13 cellular contexts compared by ENCODE assay signal in genomic region chr10:34743804-34744203, GRCh38.
DNase-seq lines count a peak whose midpoint lies in the region; TF ChIP-seq lines count a peak whose summit lies in the region.
"Had no signal": no experiment of that assay in that cellular context is flagged by ENCODE, and none has a peak within 500 bp of the region (broad histone marks: within the 10 kb centered on the region; RNA-seq: fewer than 3 reads in every experiment).

No MANE protein-coding gene starts in this region.

- no peak for TF ChIP-seq CTCF in brain (conservative IDR thresholded peaks at IDR 0.05)

- peak overlapping the region in 4 of 5 experiments; percentile 17 to 89 (median 62) for H3K27ac Mint-ChIP-seq in brain
- no peak overlapping the region for H3K27ac Mint-ChIP-seq in activated naive CD8-positive, alpha-beta T cell treated with anti-CD3 and anti-CD28 coated beads for 36 hours
- H3K27ac Mint-ChIP-seq: activated CD4-positive, alpha-beta memory T cell treated with anti-CD3 and anti-CD28 coated beads for 36 hours; B cell had no signal

- H3K4me3 Mint-ChIP-seq in brain: peak overlapping the region in 4 of 5 experiments; percentile 4 to 40 (median 18)
- no peak overlapping the region for H3K4me3 Mint-ChIP-seq in activated naive CD8-positive, alpha-beta T cell treated with anti-CD3 and anti-CD28 coated beads for 36 hours
- H3K4me3 Mint-ChIP-seq: activated CD4-positive, alpha-beta memory T cell treated with anti-CD3 and anti-CD28 coated beads for 36 hours; B cell had no signal

- no peaks in the 10 kb centered on the region for H3K36me3 Mint-ChIP-seq in brain
- no peaks in the 10 kb centered on the region for H3K36me3 Mint-ChIP-seq in activated naive CD8-positive, alpha-beta T cell treated with anti-CD3 and anti-CD28 coated beads for 36 hours
- H3K36me3 Mint-ChIP-seq: activated CD4-positive, alpha-beta memory T cell treated with anti-CD3 and anti-CD28 coated beads for 36 hours had no signal

- DNase-seq in EH (ENCODE audit: low read depth) (peak; percentile 51), cardiac septum (ENCODE audit: low spot score) (peak; percentile 82), renal cortical epithelial cell (ENCODE audit: low read depth) (peak; percentile 62), NCI-H128 (lab: John Stamatoyannopoulos, UW; ENCODE audit: unreplicated experiment) (no peak), GM19238 (ENCODE audit: insufficient read length, low spot score) (no peak)
- no peak for DNase-seq in activated naive CD8-positive, alpha-beta T cell treated with anti-CD3 and anti-CD28 coated beads for 36 hours
- DNase-seq in stimulated activated CD4-positive, alpha-beta T cell treated with anti-CD3 and anti-CD28 coated beads, Interleukin-4, amount 100 ng/mL, for 4 hours: no peak
- DNase-seq: activated CD4-positive, alpha-beta memory T cell treated with anti-CD3 and anti-CD28 coated beads for 36 hours; KG1; kidney; NCI-H524 had no signal

- no peaks in the 10 kb centered on the region for H3K9me3 Mint-ChIP-seq in brain
- no peaks in the 10 kb centered on the region for H3K9me3 Mint-ChIP-seq in activated naive CD8-positive, alpha-beta T cell treated with anti-CD3 and anti-CD28 coated beads for 36 hours
- H3K9me3 Mint-ChIP-seq: activated CD4-positive, alpha-beta memory T cell treated with anti-CD3 and anti-CD28 coated beads for 36 hours had no signal

- intact Hi-C loops in cardiac septum (cut with DNase I): no loop called here

- H3K27me3 Mint-ChIP-seq in brain: peaks cover 3% of the 10 kb centered on the region
- H3K27me3 Mint-ChIP-seq in activated naive CD8-positive, alpha-beta T cell treated with anti-CD3 and anti-CD28 coated beads for 36 hours: peaks cover 16% of the 10 kb centered on the region

- H3K4me1 Mint-ChIP-seq in brain: peaks cover 76% of the 10 kb centered on the region
- no peaks in the 10 kb centered on the region for H3K4me1 Mint-ChIP-seq in activated naive CD8-positive, alpha-beta T cell treated with anti-CD3 and anti-CD28 coated beads for 36 hours
- H3K4me1 Mint-ChIP-seq: B cell had no signal

Comparison
In these comparisons a context has a peak if more than half of its experiments do, and no peak if none do; other contexts are left out.
1. DNase-seq: peak in EH (single experiment), cardiac septum (single experiment) and renal cortical epithelial cell (single experiment); none in NCI-H128 (single experiment), activated naive CD8-positive, alpha-beta T cell treated with anti-CD3 and anti-CD28 coated beads for 36 hours (single experiment), stimulated activated CD4-positive, alpha-beta T cell treated with anti-CD3 and anti-CD28 coated beads, Interleukin-4, amount 100 ng/mL, for 4 hours (0 of 2) and GM19238 (single experiment).